ENCODE assay signal across 1 cellular context in genomic region chr1:11031624-11032262, GRCh38.
TF ChIP-seq lines count a peak whose summit lies in the region.

No MANE protein-coding gene starts in this region.

TF ChIP-seq in WTC11, 78 proteins besides CTCF, POLR2A, EP300 and RAD21 (continued from another document):
- peak; percentile 27; the same call in 1 of the 2 replicates for TF ChIP-seq ZNF532 (CRISPR knock-in tag; IDR thresholded peaks at IDR 0.05; ENCODE audit: borderline replicate concordance)
- peak; percentile 33; the same call in 1 of the 2 replicates for TF ChIP-seq AR (CRISPR knock-in tag; IDR thresholded peaks at IDR 0.05)
- no peak for TF ChIP-seq USF1 (CRISPR knock-in tag; IDR thresholded peaks at IDR 0.05)
- no peak for TF ChIP-seq E2F1 (CRISPR knock-in tag; IDR thresholded peaks at IDR 0.05)
- no peak for TF ChIP-seq ZNF263 (CRISPR knock-in tag; IDR thresholded peaks at IDR 0.05; ENCODE audit: low read depth)
- no peak for TF ChIP-seq STAT6 (CRISPR knock-in tag; conservative IDR thresholded peaks at IDR 0.05; ENCODE audit: low read depth)
- peak; percentile 66; the same call in 1 of the 2 replicates for TF ChIP-seq ZNF121 (CRISPR knock-in tag; IDR thresholded peaks at IDR 0.05)
